In the genomic region with DNA sequence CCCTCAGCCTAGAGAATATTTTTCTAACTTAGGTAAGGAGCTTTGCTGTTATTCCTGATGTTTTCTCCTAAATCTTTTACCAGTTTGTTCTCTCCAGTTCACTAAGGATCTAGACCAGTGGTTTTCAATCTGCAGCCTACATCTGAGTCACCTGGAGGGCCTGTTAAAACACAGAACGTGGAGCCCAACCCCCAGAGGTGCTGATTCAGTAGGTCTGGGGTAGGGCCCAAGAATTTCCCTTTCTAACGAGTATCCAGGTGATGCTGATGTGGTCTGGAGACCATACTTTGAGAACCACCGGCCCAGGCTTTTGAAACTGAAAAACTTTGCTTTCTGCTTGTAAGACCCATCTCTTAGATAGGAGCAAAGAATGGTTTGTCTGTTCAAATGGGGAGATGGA, we compare ENCODE assay signal across 14 cellular contexts. TPM values are rescaled to one million over a fixed set of nuclear protein-coding genes. Genes with fewer than 3 reads are reported as not detected.
DNase-seq lines count a peak whose midpoint lies in the region; ATAC-seq, FAIRE-seq and TF ChIP-seq lines count a peak whose summit lies in the region.
"Had no signal": no experiment of that assay in that cellular context is flagged by ENCODE, and none has a peak within 500 bp of the region (broad histone marks: within the 10 kb centered on the region; RNA-seq: fewer than 3 reads in every experiment).

No MANE protein-coding gene starts in this region.

- H3K4me3 Mint-ChIP-seq in activated CD4-positive, alpha-beta memory T cell treated with anti-CD3 and anti-CD28 coated beads, Interleukin-2, amount 10 ng/mL, durations not matched to agents 7 days and 5 days, result no peak overlapping the region
- H3K4me3 Mint-ChIP-seq: neural crest cell had no signal

- peaks cover 19% of the 10 kb centered on the region for H3K9me3 Mint-ChIP-seq in activated CD4-positive, alpha-beta memory T cell treated with anti-CD3 and anti-CD28 coated beads, Interleukin-2, amount 10 ng/mL, durations not matched to agents 7 days and 5 days

- DNase-seq in right atrium auricular region (ENCODE audit: low spot score) (no peak), Right ventricle myocardium superior (no peak), kidney (no peak), vagina (ENCODE audit: extremely low spot score in 2 of 2) (no peak), GM20000 (ENCODE audit: low spot score) (no peak), osteoblast (ENCODE audit: insufficient read length, low spot score, missing footprints) (no peak)
- no peak for DNase-seq in activated CD4-positive, alpha-beta memory T cell treated with anti-CD3 and anti-CD28 coated beads, Interleukin-2, amount 10 ng/mL, durations not matched to agents 7 days and 5 days
- DNase-seq: dorsolateral prefrontal cortex, KG1, NCI-H2081 had no signal

- intact Hi-C loops in Right ventricle myocardium superior (cut with DNase I), result no loop called here
- intact Hi-C loops in kidney (cut with DNase I), result no loop called here
- intact Hi-C loops in vagina (cut with DNase I), result no loop called here

- H3K4me3 ChIP-seq in right atrium auricular region (no peak overlapping the region), kidney (ENCODE audit: low read length in 2 of 2) (no peak overlapping the region), vagina (no peak overlapping the region), osteoblast (ENCODE audit: insufficient read depth, low read length) (no peak overlapping the region)
- H3K4me3 ChIP-seq: dorsolateral prefrontal cortex, smooth muscle cell had no signal

- H3K4me1 ChIP-seq in right atrium auricular region (peaks cover 0 to 49% of the 10 kb centered on the region in 2 donors), kidney (ENCODE audit: control insufficient read depth in 1 of 2, insufficient read depth in 1 of 2, low read depth in 1 of 2, low read length in 2 of 2) (peaks cover 4 to 16% of the 10 kb centered on the region in 2 donors), vagina (peaks cover 44% of the 10 kb centered on the region), osteoblast (ENCODE audit: insufficient read depth, low read length) (peaks cover 52% of the 10 kb centered on the region)

- H3K27ac Mint-ChIP-seq in activated CD4-positive, alpha-beta memory T cell treated with anti-CD3 and anti-CD28 coated beads, Interleukin-2, amount 10 ng/mL, durations not matched to agents 7 days and 5 days, result peak overlapping the region; percentile 5

- H3K9me3 ChIP-seq in right atrium auricular region (no peaks in the 10 kb centered on the region), kidney (ENCODE audit: control insufficient read depth in 1 of 2, low read length in 2 of 2) (no peaks in the 10 kb centered on the region), vagina (no peaks in the 10 kb centered on the region), osteoblast (ENCODE audit: low read depth, low read length) (no peaks in the 10 kb centered on the region)

- H3K4me1 Mint-ChIP-seq in activated CD4-positive, alpha-beta memory T cell treated with anti-CD3 and anti-CD28 coated beads, Interleukin-2, amount 10 ng/mL, durations not matched to agents 7 days and 5 days, result peaks cover 30% of the 10 kb centered on the region
- H3K4me1 Mint-ChIP-seq: neural crest cell had no signal

- no peak overlapping the region for H2AFZ ChIP-seq in osteoblast (ENCODE audit: low read length)

- ATAC-seq in Right ventricle myocardium superior (ENCODE audit: poor library complexity) (no peak), HG02970 (IDR thresholded peaks at IDR 0.05; ENCODE audit: low FRiP score, unreplicated experiment) (no peak)
- ATAC-seq: left lobe of liver had no signal

- POLR2A ChIA-PET in activated CD4-positive, alpha-beta memory T cell treated with anti-CD3 and anti-CD28 coated beads, Interleukin-2, amount 10 ng/mL, durations not matched to agents 7 days and 5 days (lab: Charles Lee), result interaction anchor here (4.7 kb wide), 1 partner anchor 20 kb away, joined by 35 read pairs; no protein-coding TSS in a partner anchor

- no peak for TF ChIP-seq POLR2A in vagina (IDR thresholded peaks at IDR 0.05)

- H3K27ac ChIP-seq in right atrium auricular region (peak overlapping the region; percentile 47 to 76), kidney (ENCODE audit: low read depth in 2 of 2, low read length in 2 of 2) (peak overlapping the region; percentile 27 to 72), vagina (peak overlapping the region; percentile 61), osteoblast (ENCODE audit: low read depth, low read length) (no peak overlapping the region)

- H3K36me3 Mint-ChIP-seq in activated CD4-positive, alpha-beta memory T cell treated with anti-CD3 and anti-CD28 coated beads, Interleukin-2, amount 10 ng/mL, durations not matched to agents 7 days and 5 days (ENCODE audit: low read depth), result peaks cover 50% of the 10 kb centered on the region

- no peaks in the 10 kb centered on the region for H3K79me2 ChIP-seq in osteoblast (ENCODE audit: insufficient read depth, low read length)

- TF ChIP-seq CTCF in right atrium auricular region (IDR thresholded peaks at IDR 0.05) (no peak), kidney (IDR thresholded peaks at IDR 0.05; ENCODE audit: borderline replicate concordance, extremely low read depth, insufficient read depth) (no peak), vagina (IDR thresholded peaks at IDR 0.05) (no peak), GM20000 (IDR thresholded peaks at IDR 0.05; ENCODE audit: extremely low read depth, missing control alignments) (no peak), osteoblast (IDR thresholded peaks at IDR 0.05; ENCODE audit: extremely low read depth, low read depth, low read length) (no peak)

- no peaks in the 10 kb centered on the region for H4K20me1 ChIP-seq in osteoblast (ENCODE audit: insufficient read depth, low read length)

- no peak for FAIRE-seq in kidney (lab: Jason Lieb, UNC)

- H3K27me3 Mint-ChIP-seq in activated CD4-positive, alpha-beta memory T cell treated with anti-CD3 and anti-CD28 coated beads, Interleukin-2, amount 10 ng/mL, durations not matched to agents 7 days and 5 days, result no peaks in the 10 kb centered on the region

- no peaks in the 10 kb centered on the region for H3K36me3 ChIP-seq in right atrium auricular region
- no peaks in the 10 kb centered on the region for H3K36me3 ChIP-seq in kidney (ENCODE audit: control insufficient read depth in 1 of 2, insufficient read depth in 2 of 2, low read length in 2 of 2)
- H3K36me3 ChIP-seq in vagina, result no peaks in the 10 kb centered on the region
- no peaks in the 10 kb centered on the region for H3K36me3 ChIP-seq in osteoblast (ENCODE audit: insufficient read depth, low read length)

- H3K27me3 ChIP-seq in right atrium auricular region, result no peaks in the 10 kb centered on the region
- H3K27me3 ChIP-seq in vagina, result no peaks in the 10 kb centered on the region
- no peaks in the 10 kb centered on the region for H3K27me3 ChIP-seq in osteoblast (ENCODE audit: insufficient read depth, low read length)
- H3K27me3 ChIP-seq: dorsolateral prefrontal cortex had no signal

- CTCF ChIA-PET in activated CD4-positive, alpha-beta memory T cell treated with anti-CD3 and anti-CD28 coated beads, Interleukin-2, amount 10 ng/mL, durations not matched to agents 7 days and 5 days (lab: Charles Lee), result interaction anchor here (0.6 kb wide), 1 partner anchor 105 kb away, joined by 3 read pairs; no protein-coding TSS in a partner anchor

- H3K9ac ChIP-seq in kidney (ENCODE audit: low read length in 2 of 2), result no peak overlapping the region

- H3K4me2 ChIP-seq in osteoblast (ENCODE audit: insufficient read depth, low read length), result no peak overlapping the region
- H3K4me2 ChIP-seq: smooth muscle cell had no signal

RNA-seq across cellular contexts. Expression of gene KMT2E, which starts 51.2 kb away (rescaled TPM):
- total RNA-seq in right atrium auricular region (10 to 100 TPM; 51.4 to 81.3 TPM), Right ventricle myocardium superior (35.1 TPM), kidney (106 TPM), vagina (98.7 TPM), osteoblast (108 and 124 TPM in 2 replicates)
- total RNA-seq in activated CD4-positive, alpha-beta memory T cell treated with anti-CD3 and anti-CD28 coated beads, Interleukin-2, amount 10 ng/mL, durations not matched to agents 7 days and 5 days, result 100 to 1,000 TPM; 122 to 128 TPM
- 7.2 TPM for polyA plus RNA-seq in kidney (ENCODE audit: insufficient read depth, low read depth, low replicate concordance)
